ENCODE assay signal across 15 cellular contexts in genomic region chr20:33999025-33999629, GRCh38. TPM values are rescaled to one million over a fixed set of nuclear protein-coding genes. Genes with fewer than 3 reads are reported as not detected.
A peak's percentile ranks its signal among the peaks of the same experiment; 100 is the strongest.
DNase-seq lines count a peak whose midpoint lies in the region; ATAC-seq and TF ChIP-seq lines count a peak whose summit lies in the region.
"Had no signal": no experiment of that assay in that cellular context is flagged by ENCODE, and none has a peak within 500 bp of the region (broad histone marks: within the 10 kb centered on the region; RNA-seq: fewer than 3 reads in every experiment).

No MANE protein-coding gene starts in this region.

- H3K9me3 ChIP-seq in DND-41 (ENCODE audit: insufficient read depth, low read length, severe bottlenecking) (no peaks in the 10 kb centered on the region), RWPE2 (ENCODE audit: severe bottlenecking) (no peaks in the 10 kb centered on the region)
- H3K9me3 ChIP-seq: upper lobe of left lung had no signal

- H3K4me1 Mint-ChIP-seq in neural crest cell: peaks cover 73% of the 10 kb centered on the region

- H3K27me3 Mint-ChIP-seq in neural crest cell (ENCODE audit: low read depth): no peaks in the 10 kb centered on the region
- H3K27me3 Mint-ChIP-seq: stimulated activated naive B cell treated with anti-CD40 and anti-IgM and Interleukin-4, amounts not matched to agents 10 μg/mL and 1 μg/mL and 100 μg/mL, for 72 hours had no signal

- H3K27ac ChIP-seq in DND-41 (ENCODE audit: low read length) (no peak overlapping the region), RWPE2 (ENCODE audit: poor library complexity, severe bottlenecking) (no peak overlapping the region), epithelial cell of prostate (peak overlapping the region; percentile 9)
- H3K27ac ChIP-seq: neural progenitor cell had no signal

- no peak for ATAC-seq in DND-41 (ENCODE audit: insufficient read depth, low read depth)
- ATAC-seq in RWPE2 (ENCODE audit: low read depth): peak; percentile 6; the same call in 1 of the 3 replicates
- no peak for ATAC-seq in HG03460 (IDR thresholded peaks at IDR 0.05; ENCODE audit: unreplicated experiment)
- ATAC-seq in HG03442 (IDR thresholded peaks at IDR 0.05; ENCODE audit: unreplicated experiment): no peak
- ATAC-seq: stimulated activated naive B cell treated with anti-CD40 and anti-IgM and Interleukin-4, amounts not matched to agents 10 μg/mL and 1 μg/mL and 100 μg/mL, for 72 hours had no signal

- H2AFZ ChIP-seq in DND-41 (ENCODE audit: low read depth, low read length): no peak overlapping the region
- H2AFZ ChIP-seq: neural progenitor cell had no signal

- H3K27me3 ChIP-seq in DND-41 (ENCODE audit: insufficient read depth, low read length, poor library complexity) (no peaks in the 10 kb centered on the region), RWPE2 (ENCODE audit: insufficient read depth, poor library complexity, severe bottlenecking) (no peaks in the 10 kb centered on the region)
- H3K27me3 ChIP-seq: neural progenitor cell, upper lobe of left lung had no signal

- peak overlapping the region; percentile 40; the same call in 1 of the 2 replicates for H3K4me2 ChIP-seq in DND-41 (ENCODE audit: insufficient read depth, low read length)
- H3K4me2 ChIP-seq: neural progenitor cell had no signal

- peak overlapping the region; percentile 40 for H3K4me3 Mint-ChIP-seq in neural crest cell

- H3K4me1 ChIP-seq in DND-41 (ENCODE audit: insufficient read depth, low read length) (peaks cover 45% of the 10 kb centered on the region), RWPE2 (ENCODE audit: insufficient read depth, poor library complexity, severe bottlenecking) (peaks cover 15% of the 10 kb centered on the region)

- H3K9ac ChIP-seq in DND-41 (ENCODE audit: low read depth, low read length): no peak overlapping the region
- H3K9ac ChIP-seq: neural progenitor cell had no signal

- no peak for TF ChIP-seq CTCF in DND-41 (IDR thresholded peaks at IDR 0.05; ENCODE audit: borderline replicate concordance, extremely low read depth, low read length, poor library complexity, severe bottlenecking)
- no peak for TF ChIP-seq CTCF in RWPE2 (IDR thresholded peaks at IDR 0.05; ENCODE audit: poor library complexity, severe bottlenecking)
- no peak for TF ChIP-seq CTCF in neural crest cell (conservative IDR thresholded peaks at IDR 0.05)

- H3K36me3 Mint-ChIP-seq in neural crest cell (ENCODE audit: low read depth): peaks cover 6% of the 10 kb centered on the region

- no peaks in the 10 kb centered on the region for H3K9me3 Mint-ChIP-seq in neural crest cell

- DNase-seq in DND-41 (no peak), RWPE2 (ENCODE audit: low spot score) (no peak), epithelial cell of prostate (ENCODE audit: low read depth, low spot score) (no peak), neural crest cell (ENCODE audit: low read depth, low spot score) (no peak), NCI-H526 treated with DMSO at 0.1 percent for 48 hours (lab: John Stamatoyannopoulos, UW) (no peak), OCI-M1 (lab: John Stamatoyannopoulos, UW) (no peak)
- DNase-seq: anterior cingulate cortex; C1 segment of cervical spinal cord; NCI-H187; retina; stimulated activated naive B cell treated with anti-CD40 and anti-IgM and Interleukin-4, amounts not matched to agents 10 μg/mL and 1 μg/mL and 100 μg/mL, for 72 hours; upper lobe of left lung had no signal

- H3K27ac Mint-ChIP-seq in neural crest cell (ENCODE audit: unreplicated experiment): no peak overlapping the region
- H3K27ac Mint-ChIP-seq: neural progenitor cell had no signal

- peaks cover 98% of the 10 kb centered on the region for H3K79me2 ChIP-seq in DND-41 (ENCODE audit: insufficient read depth, low read length)

- H4K20me1 ChIP-seq in DND-41 (ENCODE audit: insufficient read depth, low read length): peaks cover 92% of the 10 kb centered on the region

- H3K4me3 ChIP-seq in DND-41 (ENCODE audit: low read depth in 1 of 2, low read length in 2 of 2): no peak overlapping the region
- H3K4me3 ChIP-seq in RWPE2 (ENCODE audit: severe bottlenecking): no peak overlapping the region
- H3K4me3 ChIP-seq: neural progenitor cell, upper lobe of left lung had no signal

- peaks cover 17% of the 10 kb centered on the region for H3K36me3 ChIP-seq in DND-41 (ENCODE audit: insufficient read depth, low read length)
- peaks cover 9% of the 10 kb centered on the region; the same call in 1 of the 2 replicates for H3K36me3 ChIP-seq in RWPE2 (ENCODE audit: low read depth)
- H3K36me3 ChIP-seq: neural progenitor cell, upper lobe of left lung had no signal

RNA-seq across cellular contexts. Expression of gene RALY, which starts 5.4 kb away (rescaled TPM):
- 304 and 313 TPM in 2 replicates for total RNA-seq in neural crest cell
